In the genomic region with DNA sequence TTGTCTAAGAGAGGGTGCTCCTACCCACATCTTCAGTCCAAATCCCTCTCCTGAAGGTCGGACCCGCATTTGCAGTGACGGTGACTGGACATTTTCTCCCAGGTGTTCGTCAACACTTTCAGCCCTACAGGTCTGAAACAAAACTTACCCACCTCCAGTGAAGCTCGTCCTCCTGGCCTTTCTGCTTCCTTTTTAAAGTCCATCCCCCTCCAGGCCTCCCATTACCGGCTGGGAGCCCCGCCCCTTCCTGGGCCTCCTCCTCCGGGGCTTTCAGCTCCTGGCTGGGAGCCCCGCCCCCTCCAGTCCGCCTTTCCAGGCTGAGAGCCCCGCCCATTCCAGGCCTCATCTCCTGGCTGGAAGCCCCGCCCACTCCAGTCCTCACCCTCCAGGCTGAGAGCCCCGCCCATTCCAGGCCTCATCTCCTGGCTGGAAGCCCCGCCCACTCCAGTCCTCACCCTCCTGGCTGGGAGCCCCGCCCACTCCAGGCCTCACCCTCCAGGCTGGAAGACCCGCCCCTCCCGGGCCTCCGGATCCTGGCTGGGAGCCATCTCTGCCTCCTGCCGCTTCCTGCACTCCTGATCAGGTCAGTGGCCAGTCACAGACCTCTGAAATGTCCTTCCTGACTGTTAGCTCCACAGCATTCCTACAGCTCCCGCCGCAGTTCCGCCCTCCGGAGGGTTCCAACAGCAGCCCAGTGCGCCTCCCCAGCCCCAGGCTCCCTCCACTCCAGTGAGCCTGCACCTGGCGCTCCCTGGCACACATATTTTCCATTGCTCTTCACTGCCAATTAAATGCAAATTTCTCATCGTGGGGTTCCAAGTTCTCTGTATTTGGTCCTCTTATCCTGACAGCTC, we compare ENCODE assay signal across 1 cellular context.
TF ChIP-seq lines count a peak whose summit lies in the region.

No MANE protein-coding gene starts in this region.

TF ChIP-seq in K562, 482 proteins besides CTCF, POLR2A, EP300 and RAD21 (continued from another document and continues in another):
- TF ChIP-seq, protein P1, sequence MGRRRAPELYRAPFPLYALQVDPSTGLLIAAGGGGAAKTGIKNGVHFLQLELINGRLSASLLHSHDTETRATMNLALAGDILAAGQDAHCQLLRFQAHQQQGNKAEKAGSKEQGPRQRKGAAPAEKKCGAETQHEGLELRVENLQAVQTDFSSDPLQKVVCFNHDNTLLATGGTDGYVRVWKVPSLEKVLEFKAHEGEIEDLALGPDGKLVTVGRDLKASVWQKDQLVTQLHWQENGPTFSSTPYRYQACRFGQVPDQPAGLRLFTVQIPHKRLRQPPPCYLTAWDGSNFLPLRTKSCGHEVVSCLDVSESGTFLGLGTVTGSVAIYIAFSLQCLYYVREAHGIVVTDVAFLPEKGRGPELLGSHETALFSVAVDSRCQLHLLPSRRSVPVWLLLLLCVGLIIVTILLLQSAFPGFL (CRISPR knock-in tag; IDR thresholded peaks at IDR 0.05) = no peak
- TF ChIP-seq ZNF12 (CRISPR knock-in tag; IDR thresholded peaks at IDR 0.05) = 0 out of 2 replicates have a peak, but pooled peaks have one; percentile 32
- TF ChIP-seq BDP1 (IDR thresholded peaks at IDR 0.05; ENCODE audit: insufficient read depth, insufficient read length) = no peak
- TF ChIP-seq, protein P2, sequence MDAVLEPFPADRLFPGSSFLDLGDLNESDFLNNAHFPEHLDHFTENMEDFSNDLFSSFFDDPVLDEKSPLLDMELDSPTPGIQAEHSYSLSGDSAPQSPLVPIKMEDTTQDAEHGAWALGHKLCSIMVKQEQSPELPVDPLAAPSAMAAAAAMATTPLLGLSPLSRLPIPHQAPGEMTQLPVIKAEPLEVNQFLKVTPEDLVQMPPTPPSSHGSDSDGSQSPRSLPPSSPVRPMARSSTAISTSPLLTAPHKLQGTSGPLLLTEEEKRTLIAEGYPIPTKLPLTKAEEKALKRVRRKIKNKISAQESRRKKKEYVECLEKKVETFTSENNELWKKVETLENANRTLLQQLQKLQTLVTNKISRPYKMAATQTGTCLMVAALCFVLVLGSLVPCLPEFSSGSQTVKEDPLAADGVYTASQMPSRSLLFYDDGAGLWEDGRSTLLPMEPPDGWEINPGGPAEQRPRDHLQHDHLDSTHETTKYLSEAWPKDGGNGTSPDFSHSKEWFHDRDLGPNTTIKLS (IDR thresholded peaks at IDR 0.05; ENCODE audit: borderline replicate concordance, low read depth) = no peak
- TF ChIP-seq, protein P3, sequence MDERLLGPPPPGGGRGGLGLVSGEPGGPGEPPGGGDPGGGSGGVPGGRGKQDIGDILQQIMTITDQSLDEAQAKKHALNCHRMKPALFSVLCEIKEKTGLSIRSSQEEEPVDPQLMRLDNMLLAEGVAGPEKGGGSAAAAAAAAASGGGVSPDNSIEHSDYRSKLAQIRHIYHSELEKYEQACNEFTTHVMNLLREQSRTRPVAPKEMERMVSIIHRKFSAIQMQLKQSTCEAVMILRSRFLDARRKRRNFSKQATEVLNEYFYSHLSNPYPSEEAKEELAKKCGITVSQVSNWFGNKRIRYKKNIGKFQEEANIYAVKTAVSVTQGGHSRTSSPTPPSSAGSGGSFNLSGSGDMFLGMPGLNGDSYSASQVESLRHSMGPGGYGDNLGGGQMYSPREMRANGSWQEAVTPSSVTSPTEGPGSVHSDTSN (CRISPR knock-in tag; IDR thresholded peaks at IDR 0.05; ENCODE audit: low read depth) = no peak
- TF ChIP-seq, protein P3 (tag; conservative IDR thresholded peaks at IDR 0.05; ENCODE audit: low read depth) = no peak
- TF ChIP-seq, protein P4, sequence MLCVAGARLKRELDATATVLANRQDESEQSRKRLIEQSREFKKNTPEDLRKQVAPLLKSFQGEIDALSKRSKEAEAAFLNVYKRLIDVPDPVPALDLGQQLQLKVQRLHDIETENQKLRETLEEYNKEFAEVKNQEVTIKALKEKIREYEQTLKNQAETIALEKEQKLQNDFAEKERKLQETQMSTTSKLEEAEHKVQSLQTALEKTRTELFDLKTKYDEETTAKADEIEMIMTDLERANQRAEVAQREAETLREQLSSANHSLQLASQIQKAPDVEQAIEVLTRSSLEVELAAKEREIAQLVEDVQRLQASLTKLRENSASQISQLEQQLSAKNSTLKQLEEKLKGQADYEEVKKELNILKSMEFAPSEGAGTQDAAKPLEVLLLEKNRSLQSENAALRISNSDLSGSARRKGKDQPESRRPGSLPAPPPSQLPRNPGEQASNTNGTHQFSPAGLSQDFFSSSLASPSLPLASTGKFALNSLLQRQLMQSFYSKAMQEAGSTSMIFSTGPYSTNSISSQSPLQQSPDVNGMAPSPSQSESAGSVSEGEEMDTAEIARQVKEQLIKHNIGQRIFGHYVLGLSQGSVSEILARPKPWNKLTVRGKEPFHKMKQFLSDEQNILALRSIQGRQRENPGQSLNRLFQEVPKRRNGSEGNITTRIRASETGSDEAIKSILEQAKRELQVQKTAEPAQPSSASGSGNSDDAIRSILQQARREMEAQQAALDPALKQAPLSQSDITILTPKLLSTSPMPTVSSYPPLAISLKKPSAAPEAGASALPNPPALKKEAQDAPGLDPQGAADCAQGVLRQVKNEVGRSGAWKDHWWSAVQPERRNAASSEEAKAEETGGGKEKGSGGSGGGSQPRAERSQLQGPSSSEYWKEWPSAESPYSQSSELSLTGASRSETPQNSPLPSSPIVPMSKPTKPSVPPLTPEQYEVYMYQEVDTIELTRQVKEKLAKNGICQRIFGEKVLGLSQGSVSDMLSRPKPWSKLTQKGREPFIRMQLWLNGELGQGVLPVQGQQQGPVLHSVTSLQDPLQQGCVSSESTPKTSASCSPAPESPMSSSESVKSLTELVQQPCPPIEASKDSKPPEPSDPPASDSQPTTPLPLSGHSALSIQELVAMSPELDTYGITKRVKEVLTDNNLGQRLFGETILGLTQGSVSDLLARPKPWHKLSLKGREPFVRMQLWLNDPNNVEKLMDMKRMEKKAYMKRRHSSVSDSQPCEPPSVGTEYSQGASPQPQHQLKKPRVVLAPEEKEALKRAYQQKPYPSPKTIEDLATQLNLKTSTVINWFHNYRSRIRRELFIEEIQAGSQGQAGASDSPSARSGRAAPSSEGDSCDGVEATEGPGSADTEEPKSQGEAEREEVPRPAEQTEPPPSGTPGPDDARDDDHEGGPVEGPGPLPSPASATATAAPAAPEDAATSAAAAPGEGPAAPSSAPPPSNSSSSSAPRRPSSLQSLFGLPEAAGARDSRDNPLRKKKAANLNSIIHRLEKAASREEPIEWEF (CRISPR knock-in tag; IDR thresholded peaks at IDR 0.05) = no peak
- peak in 1 of 2 experiments; percentile 25; a peak in 2 of 4 replicates for TF ChIP-seq SIN3A (IDR thresholded peaks at IDR 0.05; ENCODE audit: borderline replicate concordance in 2 of 2, control insufficient read depth in 1 of 2, low read depth in 2 of 2, low read length in 2 of 2)
- TF ChIP-seq ZSCAN32 (CRISPR knock-in tag; IDR thresholded peaks at IDR 0.05) = 0 out of 2 replicates have a peak, but pooled peaks have one; percentile 17
- TF ChIP-seq HMG20A (CRISPR knock-in tag; conservative IDR thresholded peaks at IDR 0.05) = no peak
- no peak for TF ChIP-seq JUN (IDR thresholded peaks at IDR 0.05; ENCODE audit: borderline replicate concordance, low read depth, low read length)
- TF ChIP-seq JUN (CRISPR knock-in tag; IDR thresholded peaks at IDR 0.05; ENCODE audit: borderline replicate concordance) = no peak
- no peak for TF ChIP-seq PHF21A (IDR thresholded peaks at IDR 0.05; ENCODE audit: borderline replicate concordance, low read depth)
- no peak for TF ChIP-seq STAG1 (CRISPR knock-in tag; IDR thresholded peaks at IDR 0.05; ENCODE audit: borderline replicate concordance)
- no peak for TF ChIP-seq GATAD2A (IDR thresholded peaks at IDR 0.05)
- TF ChIP-seq, protein P5, sequence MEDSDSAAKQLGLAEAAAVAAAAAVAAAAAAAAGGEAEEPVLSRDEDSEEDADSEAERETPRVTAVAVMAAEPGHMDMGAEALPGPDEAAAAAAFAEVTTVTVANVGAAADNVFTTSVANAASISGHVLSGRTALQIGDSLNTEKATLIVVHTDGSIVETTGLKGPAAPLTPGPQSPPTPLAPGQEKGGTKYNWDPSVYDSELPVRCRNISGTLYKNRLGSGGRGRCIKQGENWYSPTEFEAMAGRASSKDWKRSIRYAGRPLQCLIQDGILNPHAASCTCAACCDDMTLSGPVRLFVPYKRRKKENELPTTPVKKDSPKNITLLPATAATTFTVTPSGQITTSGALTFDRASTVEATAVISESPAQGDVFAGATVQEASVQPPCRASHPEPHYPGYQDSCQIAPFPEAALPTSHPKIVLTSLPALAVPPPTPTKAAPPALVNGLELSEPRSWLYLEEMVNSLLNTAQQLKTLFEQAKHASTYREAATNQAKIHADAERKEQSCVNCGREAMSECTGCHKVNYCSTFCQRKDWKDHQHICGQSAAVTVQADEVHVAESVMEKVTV (CRISPR knock-in tag; IDR thresholded peaks at IDR 0.05) = no peak
- TF ChIP-seq RBFOX2 (IDR thresholded peaks at IDR 0.05; ENCODE audit: low read depth, low read length) = peak; percentile 85
- TF ChIP-seq, protein P6, sequence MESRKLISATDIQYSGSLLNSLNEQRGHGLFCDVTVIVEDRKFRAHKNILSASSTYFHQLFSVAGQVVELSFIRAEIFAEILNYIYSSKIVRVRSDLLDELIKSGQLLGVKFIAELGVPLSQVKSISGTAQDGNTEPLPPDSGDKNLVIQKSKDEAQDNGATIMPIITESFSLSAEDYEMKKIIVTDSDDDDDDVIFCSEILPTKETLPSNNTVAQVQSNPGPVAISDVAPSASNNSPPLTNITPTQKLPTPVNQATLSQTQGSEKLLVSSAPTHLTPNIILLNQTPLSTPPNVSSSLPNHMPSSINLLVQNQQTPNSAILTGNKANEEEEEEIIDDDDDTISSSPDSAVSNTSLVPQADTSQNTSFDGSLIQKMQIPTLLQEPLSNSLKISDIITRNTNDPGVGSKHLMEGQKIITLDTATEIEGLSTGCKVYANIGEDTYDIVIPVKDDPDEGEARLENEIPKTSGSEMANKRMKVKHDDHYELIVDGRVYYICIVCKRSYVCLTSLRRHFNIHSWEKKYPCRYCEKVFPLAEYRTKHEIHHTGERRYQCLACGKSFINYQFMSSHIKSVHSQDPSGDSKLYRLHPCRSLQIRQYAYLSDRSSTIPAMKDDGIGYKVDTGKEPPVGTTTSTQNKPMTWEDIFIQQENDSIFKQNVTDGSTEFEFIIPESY (CRISPR knock-in tag; IDR thresholded peaks at IDR 0.05) = 0 out of 2 replicates have a peak, but pooled peaks have one; percentile 29
- no peak for TF ChIP-seq ZNF764 (CRISPR knock-in tag; IDR thresholded peaks at IDR 0.05; ENCODE audit: low read depth)
- TF ChIP-seq, protein P7, sequence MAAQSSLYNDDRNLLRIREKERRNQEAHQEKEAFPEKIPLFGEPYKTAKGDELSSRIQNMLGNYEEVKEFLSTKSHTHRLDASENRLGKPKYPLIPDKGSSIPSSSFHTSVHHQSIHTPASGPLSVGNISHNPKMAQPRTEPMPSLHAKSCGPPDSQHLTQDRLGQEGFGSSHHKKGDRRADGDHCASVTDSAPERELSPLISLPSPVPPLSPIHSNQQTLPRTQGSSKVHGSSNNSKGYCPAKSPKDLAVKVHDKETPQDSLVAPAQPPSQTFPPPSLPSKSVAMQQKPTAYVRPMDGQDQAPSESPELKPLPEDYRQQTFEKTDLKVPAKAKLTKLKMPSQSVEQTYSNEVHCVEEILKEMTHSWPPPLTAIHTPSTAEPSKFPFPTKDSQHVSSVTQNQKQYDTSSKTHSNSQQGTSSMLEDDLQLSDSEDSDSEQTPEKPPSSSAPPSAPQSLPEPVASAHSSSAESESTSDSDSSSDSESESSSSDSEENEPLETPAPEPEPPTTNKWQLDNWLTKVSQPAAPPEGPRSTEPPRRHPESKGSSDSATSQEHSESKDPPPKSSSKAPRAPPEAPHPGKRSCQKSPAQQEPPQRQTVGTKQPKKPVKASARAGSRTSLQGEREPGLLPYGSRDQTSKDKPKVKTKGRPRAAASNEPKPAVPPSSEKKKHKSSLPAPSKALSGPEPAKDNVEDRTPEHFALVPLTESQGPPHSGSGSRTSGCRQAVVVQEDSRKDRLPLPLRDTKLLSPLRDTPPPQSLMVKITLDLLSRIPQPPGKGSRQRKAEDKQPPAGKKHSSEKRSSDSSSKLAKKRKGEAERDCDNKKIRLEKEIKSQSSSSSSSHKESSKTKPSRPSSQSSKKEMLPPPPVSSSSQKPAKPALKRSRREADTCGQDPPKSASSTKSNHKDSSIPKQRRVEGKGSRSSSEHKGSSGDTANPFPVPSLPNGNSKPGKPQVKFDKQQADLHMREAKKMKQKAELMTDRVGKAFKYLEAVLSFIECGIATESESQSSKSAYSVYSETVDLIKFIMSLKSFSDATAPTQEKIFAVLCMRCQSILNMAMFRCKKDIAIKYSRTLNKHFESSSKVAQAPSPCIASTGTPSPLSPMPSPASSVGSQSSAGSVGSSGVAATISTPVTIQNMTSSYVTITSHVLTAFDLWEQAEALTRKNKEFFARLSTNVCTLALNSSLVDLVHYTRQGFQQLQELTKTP (IDR thresholded peaks at IDR 0.05; ENCODE audit: low read depth in 1 of 2, partially characterized antibody in 2 of 2) = no peak
- no peak for TF ChIP-seq ZBTB8A (IDR thresholded peaks at IDR 0.05; ENCODE audit: partially characterized antibody)
- no peak for TF ChIP-seq RBM34 (IDR thresholded peaks at IDR 0.05; ENCODE audit: borderline replicate concordance, insufficient read depth, low read length)
- TF ChIP-seq NRF1 (conservative IDR thresholded peaks at IDR 0.05 in 1 of 2, IDR thresholded peaks at IDR 0.05 in 1 of 2) = peak; percentile 66 to 73
- peak; percentile 48 for TF ChIP-seq MAFG (tag; conservative IDR thresholded peaks at IDR 0.05)
- no peak for TF ChIP-seq ILK (tag; IDR thresholded peaks at IDR 0.05; ENCODE audit: borderline replicate concordance, low read depth)
- TF ChIP-seq, protein P8, sequence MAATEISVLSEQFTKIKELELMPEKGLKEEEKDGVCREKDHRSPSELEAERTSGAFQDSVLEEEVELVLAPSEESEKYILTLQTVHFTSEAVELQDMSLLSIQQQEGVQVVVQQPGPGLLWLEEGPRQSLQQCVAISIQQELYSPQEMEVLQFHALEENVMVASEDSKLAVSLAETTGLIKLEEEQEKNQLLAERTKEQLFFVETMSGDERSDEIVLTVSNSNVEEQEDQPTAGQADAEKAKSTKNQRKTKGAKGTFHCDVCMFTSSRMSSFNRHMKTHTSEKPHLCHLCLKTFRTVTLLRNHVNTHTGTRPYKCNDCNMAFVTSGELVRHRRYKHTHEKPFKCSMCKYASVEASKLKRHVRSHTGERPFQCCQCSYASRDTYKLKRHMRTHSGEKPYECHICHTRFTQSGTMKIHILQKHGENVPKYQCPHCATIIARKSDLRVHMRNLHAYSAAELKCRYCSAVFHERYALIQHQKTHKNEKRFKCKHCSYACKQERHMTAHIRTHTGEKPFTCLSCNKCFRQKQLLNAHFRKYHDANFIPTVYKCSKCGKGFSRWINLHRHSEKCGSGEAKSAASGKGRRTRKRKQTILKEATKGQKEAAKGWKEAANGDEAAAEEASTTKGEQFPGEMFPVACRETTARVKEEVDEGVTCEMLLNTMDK (IDR thresholded peaks at IDR 0.05; ENCODE audit: borderline replicate concordance, insufficient read depth, low read depth, low read length, poor library complexity, severe bottlenecking) = no peak
- no peak for TF ChIP-seq RBM39 (optimal IDR thresholded peaks at IDR 0.05; ENCODE audit: low read depth, low read length)
- peak in 1 of 2 experiments; percentile 24; a peak in 1 of 4 replicates for TF ChIP-seq CSDE1 (IDR thresholded peaks at IDR 0.05)
- no peak for TF ChIP-seq MIER1 (IDR thresholded peaks at IDR 0.05; ENCODE audit: low read depth)
- no peak for TF ChIP-seq ZNF316 (IDR thresholded peaks at IDR 0.05)
- TF ChIP-seq SRSF3 (IDR thresholded peaks at IDR 0.05; ENCODE audit: insufficient read depth, low read length) = no peak
- no peak for TF ChIP-seq FOSL1 (tag; conservative IDR thresholded peaks at IDR 0.05)
- peak; percentile 36; the same call in 1 of the 2 replicates for TF ChIP-seq CTBP1 (IDR thresholded peaks at IDR 0.05; ENCODE audit: borderline replicate concordance)
